In genomic region chr4:10116625-10117423, GRCh38 we compare ENCODE assay signal across 1 cellular context.
TF ChIP-seq lines count a peak whose summit lies in the region.

A gene with protein sequence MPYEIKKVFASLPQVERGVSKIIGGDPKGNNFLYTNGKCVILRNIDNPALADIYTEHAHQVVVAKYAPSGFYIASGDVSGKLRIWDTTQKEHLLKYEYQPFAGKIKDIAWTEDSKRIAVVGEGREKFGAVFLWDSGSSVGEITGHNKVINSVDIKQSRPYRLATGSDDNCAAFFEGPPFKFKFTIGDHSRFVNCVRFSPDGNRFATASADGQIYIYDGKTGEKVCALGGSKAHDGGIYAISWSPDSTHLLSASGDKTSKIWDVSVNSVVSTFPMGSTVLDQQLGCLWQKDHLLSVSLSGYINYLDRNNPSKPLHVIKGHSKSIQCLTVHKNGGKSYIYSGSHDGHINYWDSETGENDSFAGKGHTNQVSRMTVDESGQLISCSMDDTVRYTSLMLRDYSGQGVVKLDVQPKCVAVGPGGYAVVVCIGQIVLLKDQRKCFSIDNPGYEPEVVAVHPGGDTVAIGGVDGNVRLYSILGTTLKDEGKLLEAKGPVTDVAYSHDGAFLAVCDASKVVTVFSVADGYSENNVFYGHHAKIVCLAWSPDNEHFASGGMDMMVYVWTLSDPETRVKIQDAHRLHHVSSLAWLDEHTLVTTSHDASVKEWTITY (minus strand): TSS chr4:10116799. CDS start chr4:10116666, 133 bp downstream.

TF ChIP-seq in H1, 55 proteins besides CTCF, POLR2A, EP300 and RAD21:
- TF ChIP-seq BRCA1 (IDR thresholded peaks at IDR 0.05; ENCODE audit: low read depth, low read length) (no peak), HDAC2 (IDR thresholded peaks at IDR 0.05; ENCODE audit: borderline replicate concordance in 1 of 2, low read depth in 2 of 2, low read length in 2 of 2) (no peak), EZH2 (IDR thresholded peaks at IDR 0.05; ENCODE audit: low read depth, low read length, severe bottlenecking) (no peak), TBP (IDR thresholded peaks at IDR 0.05; ENCODE audit: low read depth, low read length) (peak; percentile 96), BACH1 (IDR thresholded peaks at IDR 0.05; ENCODE audit: low read length) (peak; percentile 35; the same call in 1 of the 2 replicates), SIX5 (IDR thresholded peaks at IDR 0.05; ENCODE audit: low read depth, low read length) (no peak), HDAC6 (IDR thresholded peaks at IDR 0.05; ENCODE audit: low read depth, low read length) (no peak), SP2 (IDR thresholded peaks at IDR 0.05; ENCODE audit: low read length) (no peak), TAF7 (optimal IDR thresholded peaks at IDR 0.05; ENCODE audit: borderline replicate concordance, low read depth, low read length) (peak; percentile 87), TEAD4 (IDR thresholded peaks at IDR 0.05; ENCODE audit: low read depth, low read length) (no peak), KDM4A (IDR thresholded peaks at IDR 0.05; ENCODE audit: low read depth, low read length, severe bottlenecking) (no peak), NRF1 (IDR thresholded peaks at IDR 0.05; ENCODE audit: low read depth, low read length) (peak; percentile 25; the same call in 1 of the 2 replicates), CBX5 (IDR thresholded peaks at IDR 0.05; ENCODE audit: low read depth, low read length) (no peak), FOSL1 (IDR thresholded peaks at IDR 0.05; ENCODE audit: insufficient read depth, low read depth, low read length) (no peak), SP1 (IDR thresholded peaks at IDR 0.05; ENCODE audit: low read depth, low read length) (no peak), RNF2 (IDR thresholded peaks at IDR 0.05; ENCODE audit: borderline replicate concordance, low read depth, low read length, missing control alignments, poor library complexity, severe bottlenecking) (no peak), BCL11A (IDR thresholded peaks at IDR 0.05; ENCODE audit: low read depth in 2 of 2, low read length in 2 of 2) (no peak), PHF8 (conservative IDR thresholded peaks at IDR 0.05; ENCODE audit: low read depth, low read length) (peak; percentile 83), MAFK (IDR thresholded peaks at IDR 0.05; ENCODE audit: low read depth, low read length) (no peak), SUZ12 (IDR thresholded peaks at IDR 0.05; ENCODE audit: low read length) (no peak), CHD1 (IDR thresholded peaks at IDR 0.05; ENCODE audit: low read depth, low read length) (no peak; the same call in 1 of the 2 replicates), TAF1 (IDR thresholded peaks at IDR 0.05; ENCODE audit: low read depth, low read length) (peak; percentile 98), CEBPB (IDR thresholded peaks at IDR 0.05; ENCODE audit: low read depth, low read length) (no peak), EGR1 (IDR thresholded peaks at IDR 0.05; ENCODE audit: borderline replicate concordance, low read depth, low read length) (no peak), JUN (IDR thresholded peaks at IDR 0.05; ENCODE audit: low read depth, low read length) (no peak), GTF2F1 (IDR thresholded peaks at IDR 0.05; ENCODE audit: borderline replicate concordance, low read depth, low read length) (peak; percentile 73), SIRT6 (IDR thresholded peaks at IDR 0.05; ENCODE audit: low read length) (no peak), ASH2L (IDR thresholded peaks at IDR 0.05; ENCODE audit: low read length) (peak; percentile 35), SIN3A (conservative IDR thresholded peaks at IDR 0.05 in 1 of 2, IDR thresholded peaks at IDR 0.05 in 1 of 2; ENCODE audit: low read depth in 1 of 2, low read length in 2 of 2) (peak in 1 of 2 experiments; percentile 51; a peak in 1 of 4 replicates), TCF12 (IDR thresholded peaks at IDR 0.05; ENCODE audit: low read depth, low read length) (no peak), NANOG (IDR thresholded peaks at IDR 0.05; ENCODE audit: insufficient read depth, low read depth, low read length, poor library complexity, severe bottlenecking) (no peak), CHD7 (IDR thresholded peaks at IDR 0.05; ENCODE audit: insufficient replicate concordance, low read length) (no peak), JUND (IDR thresholded peaks at IDR 0.05; ENCODE audit: low read length) (no peak), CBX8 (IDR thresholded peaks at IDR 0.05; ENCODE audit: borderline replicate concordance, low read depth, low read length) (no peak), KDM5A (IDR thresholded peaks at IDR 0.05; ENCODE audit: low read length) (no peak), ZNF274 (IDR thresholded peaks at IDR 0.05; ENCODE audit: borderline replicate concordance, extremely low read depth, low read length) (no peak), CREB1 (IDR thresholded peaks at IDR 0.05) (peak; percentile 87), YY1 (IDR thresholded peaks at IDR 0.05; ENCODE audit: low read depth, low read length) (no peak), GABPA (IDR thresholded peaks at IDR 0.05; ENCODE audit: borderline replicate concordance, insufficient read depth, low read length) (no peak), RFX5 (IDR thresholded peaks at IDR 0.05; ENCODE audit: borderline replicate concordance, low read depth, low read length) (no peak), KDM1A (IDR thresholded peaks at IDR 0.05; ENCODE audit: borderline replicate concordance, low read length) (no peak), RXRA (IDR thresholded peaks at IDR 0.05; ENCODE audit: insufficient read depth, low read depth, low read length) (no peak), SRF (IDR thresholded peaks at IDR 0.05; ENCODE audit: low read depth, low read length) (peak; percentile 99), RBBP5 (IDR thresholded peaks at IDR 0.05; ENCODE audit: borderline replicate concordance, low read depth, low read length) (no peak), CHD2 (IDR thresholded peaks at IDR 0.05; ENCODE audit: low read length) (no peak), POLR2AphosphoS5 (IDR thresholded peaks at IDR 0.05; ENCODE audit: low read depth, low read length) (peak; percentile 89), SAP30 (IDR thresholded peaks at IDR 0.05; ENCODE audit: insufficient read depth, insufficient replicate concordance, low read length) (no peak), USF2 (IDR thresholded peaks at IDR 0.05; ENCODE audit: low read length) (no peak)
- TF ChIP-seq, protein P1, sequence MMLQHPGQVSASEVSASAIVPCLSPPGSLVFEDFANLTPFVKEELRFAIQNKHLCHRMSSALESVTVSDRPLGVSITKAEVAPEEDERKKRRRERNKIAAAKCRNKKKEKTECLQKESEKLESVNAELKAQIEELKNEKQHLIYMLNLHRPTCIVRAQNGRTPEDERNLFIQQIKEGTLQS (IDR thresholded peaks at IDR 0.05; ENCODE audit: insufficient read depth, low read depth, low read length): no peak
- TF ChIP-seq, protein P2, sequence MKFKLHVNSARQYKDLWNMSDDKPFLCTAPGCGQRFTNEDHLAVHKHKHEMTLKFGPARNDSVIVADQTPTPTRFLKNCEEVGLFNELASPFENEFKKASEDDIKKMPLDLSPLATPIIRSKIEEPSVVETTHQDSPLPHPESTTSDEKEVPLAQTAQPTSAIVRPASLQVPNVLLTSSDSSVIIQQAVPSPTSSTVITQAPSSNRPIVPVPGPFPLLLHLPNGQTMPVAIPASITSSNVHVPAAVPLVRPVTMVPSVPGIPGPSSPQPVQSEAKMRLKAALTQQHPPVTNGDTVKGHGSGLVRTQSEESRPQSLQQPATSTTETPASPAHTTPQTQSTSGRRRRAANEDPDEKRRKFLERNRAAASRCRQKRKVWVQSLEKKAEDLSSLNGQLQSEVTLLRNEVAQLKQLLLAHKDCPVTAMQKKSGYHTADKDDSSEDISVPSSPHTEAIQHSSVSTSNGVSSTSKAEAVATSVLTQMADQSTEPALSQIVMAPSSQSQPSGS (IDR thresholded peaks at IDR 0.05; ENCODE audit: low read length): no peak
- TF ChIP-seq, protein P3, sequence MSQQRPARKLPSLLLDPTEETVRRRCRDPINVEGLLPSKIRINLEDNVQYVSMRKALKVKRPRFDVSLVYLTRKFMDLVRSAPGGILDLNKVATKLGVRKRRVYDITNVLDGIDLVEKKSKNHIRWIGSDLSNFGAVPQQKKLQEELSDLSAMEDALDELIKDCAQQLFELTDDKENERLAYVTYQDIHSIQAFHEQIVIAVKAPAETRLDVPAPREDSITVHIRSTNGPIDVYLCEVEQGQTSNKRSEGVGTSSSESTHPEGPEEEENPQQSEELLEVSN (IDR thresholded peaks at IDR 0.05): no peak
